ENCODE assay signal across 15 cellular contexts in genomic region chr1:22652881-22653316, GRCh38. TPM values are rescaled to one million over a fixed set of nuclear protein-coding genes. Genes with fewer than 3 reads are reported as not detected.
DNase-seq lines count a peak whose midpoint lies in the region; ATAC-seq and TF ChIP-seq lines count a peak whose summit lies in the region.
"Had no signal": no experiment of that assay in that cellular context is flagged by ENCODE, and none has a peak within 500 bp of the region (broad histone marks: within the 10 kb centered on the region; RNA-seq: fewer than 3 reads in every experiment).

A gene with protein sequence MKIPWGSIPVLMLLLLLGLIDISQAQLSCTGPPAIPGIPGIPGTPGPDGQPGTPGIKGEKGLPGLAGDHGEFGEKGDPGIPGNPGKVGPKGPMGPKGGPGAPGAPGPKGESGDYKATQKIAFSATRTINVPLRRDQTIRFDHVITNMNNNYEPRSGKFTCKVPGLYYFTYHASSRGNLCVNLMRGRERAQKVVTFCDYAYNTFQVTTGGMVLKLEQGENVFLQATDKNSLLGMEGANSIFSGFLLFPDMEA (plus strand): TSS chr1:22653236. CDS start chr1:22659463, 6,227 bp downstream.

- H3K9me3 Mint-ChIP-seq in stimulated activated naive B cell treated with anti-CD40 and anti-IgM and Interleukin-4, amounts not matched to agents 10 μg/mL and 1 μg/mL and 100 μg/mL, for 72 hours = peaks cover 0 to 1% of the 10 kb centered on the region in 2 donors
- H3K9me3 Mint-ChIP-seq in stimulated activated naive CD8-positive, alpha-beta T cell treated with anti-CD3 and anti-CD28 coated beads, Interleukin-15, amount 100 ng/mL, for 72 hours = no peaks in the 10 kb centered on the region
- no peaks in the 10 kb centered on the region for H3K9me3 Mint-ChIP-seq in activated CD4-positive, alpha-beta T cell treated with anti-CD3 and anti-CD28 coated beads, Interleukin-2, amount 10 ng/mL, durations not matched to agents 24 days and 14 days
- H3K9me3 Mint-ChIP-seq: activated CD4-positive, alpha-beta memory T cell treated with anti-CD3 and anti-CD28 coated beads for 36 hours had no signal

- no peaks in the 10 kb centered on the region for H3K36me3 Mint-ChIP-seq in stimulated activated naive B cell treated with anti-CD40 and anti-IgM and Interleukin-4, amounts not matched to agents 10 μg/mL and 1 μg/mL and 100 μg/mL, for 72 hours
- H3K36me3 Mint-ChIP-seq in activated CD4-positive, alpha-beta T cell treated with anti-CD3 and anti-CD28 coated beads, Interleukin-2, amount 10 ng/mL, durations not matched to agents 24 days and 14 days (ENCODE audit: low read depth) = no peaks in the 10 kb centered on the region
- H3K36me3 Mint-ChIP-seq: activated CD4-positive, alpha-beta memory T cell treated with anti-CD3 and anti-CD28 coated beads for 36 hours had no signal

- H3K27ac ChIP-seq in spleen = peak within 1 kb of the TSS in 6 of 8 donors; percentile 51 to 79 (median 71)

- DNase-seq in C1 segment of cervical spinal cord (lab: John Stamatoyannopoulos, UW) (peak in 11 of 14 donors; percentile 9 to 67 (median 46)), Right ventricle myocardium inferior (ENCODE audit: missing footprints) (peak; percentile 78), midbrain (lab: John Stamatoyannopoulos, UW) (peak; percentile 43), spleen (no peak), NOMO-1 (lab: John Stamatoyannopoulos, UW; ENCODE audit: unreplicated experiment in 2 of 2) (no peak)
- DNase-seq in stimulated activated naive B cell treated with anti-CD40 and anti-IgM and Interleukin-4, amounts not matched to agents 10 μg/mL and 1 μg/mL and 100 μg/mL, for 72 hours = no peak
- no peak for DNase-seq in stimulated activated naive CD8-positive, alpha-beta T cell treated with anti-CD3 and anti-CD28 coated beads, Interleukin-15, amount 100 ng/mL, for 72 hours
- no peak for DNase-seq in activated CD4-positive, alpha-beta T cell treated with anti-CD3 and anti-CD28 coated beads, Interleukin-2, amount 10 ng/mL, durations not matched to agents 24 days and 14 days
- DNase-seq: activated CD4-positive, alpha-beta memory T cell treated with anti-CD3 and anti-CD28 coated beads for 36 hours; DMS 273 treated with DMSO at 0.1 percent for 48 hours; NCI-H345; T1000 had no signal

- no peak within 1 kb of the TSS for H3K4me3 Mint-ChIP-seq in stimulated activated naive B cell treated with anti-CD40 and anti-IgM and Interleukin-4, amounts not matched to agents 10 μg/mL and 1 μg/mL and 100 μg/mL, for 72 hours
- H3K4me3 Mint-ChIP-seq in stimulated activated naive CD8-positive, alpha-beta T cell treated with anti-CD3 and anti-CD28 coated beads, Interleukin-15, amount 100 ng/mL, for 72 hours = no peak within 1 kb of the TSS
- no peak within 1 kb of the TSS for H3K4me3 Mint-ChIP-seq in activated CD4-positive, alpha-beta T cell treated with anti-CD3 and anti-CD28 coated beads, Interleukin-2, amount 10 ng/mL, durations not matched to agents 24 days and 14 days
- H3K4me3 Mint-ChIP-seq: activated CD4-positive, alpha-beta memory T cell treated with anti-CD3 and anti-CD28 coated beads for 36 hours had no signal

- no peaks in the 10 kb centered on the region for H3K4me1 Mint-ChIP-seq in stimulated activated naive B cell treated with anti-CD40 and anti-IgM and Interleukin-4, amounts not matched to agents 10 μg/mL and 1 μg/mL and 100 μg/mL, for 72 hours
- H3K4me1 Mint-ChIP-seq in stimulated activated naive CD8-positive, alpha-beta T cell treated with anti-CD3 and anti-CD28 coated beads, Interleukin-15, amount 100 ng/mL, for 72 hours = no peaks in the 10 kb centered on the region
- H3K4me1 Mint-ChIP-seq in activated CD4-positive, alpha-beta T cell treated with anti-CD3 and anti-CD28 coated beads, Interleukin-2, amount 10 ng/mL, durations not matched to agents 24 days and 14 days = no peaks in the 10 kb centered on the region

- peak; percentile 79 for ATAC-seq in Right ventricle myocardium inferior
- ATAC-seq in stimulated activated naive B cell treated with anti-CD40 and anti-IgM and Interleukin-4, amounts not matched to agents 10 μg/mL and 1 μg/mL and 100 μg/mL, for 72 hours (replicated peaks) = no peak
- ATAC-seq in stimulated activated naive CD8-positive, alpha-beta T cell treated with anti-CD3 and anti-CD28 coated beads, Interleukin-15, amount 100 ng/mL, for 72 hours = no peak

- no peaks in the 10 kb centered on the region for H3K4me1 ChIP-seq in spleen

- H3K27me3 Mint-ChIP-seq in stimulated activated naive B cell treated with anti-CD40 and anti-IgM and Interleukin-4, amounts not matched to agents 10 μg/mL and 1 μg/mL and 100 μg/mL, for 72 hours = peaks cover 9 to 21% of the 10 kb centered on the region in 2 donors
- peaks cover 16% of the 10 kb centered on the region for H3K27me3 Mint-ChIP-seq in stimulated activated naive CD8-positive, alpha-beta T cell treated with anti-CD3 and anti-CD28 coated beads, Interleukin-15, amount 100 ng/mL, for 72 hours
- no peaks in the 10 kb centered on the region for H3K27me3 Mint-ChIP-seq in activated CD4-positive, alpha-beta T cell treated with anti-CD3 and anti-CD28 coated beads, Interleukin-2, amount 10 ng/mL, durations not matched to agents 24 days and 14 days

- TF ChIP-seq POLR2A in spleen (IDR thresholded peaks at IDR 0.05) = peak in 2 of 3 donors; percentile 15 to 40

- peaks cover 0 to 29% (median 0%) of the 10 kb centered on the region in 7 donors for H3K27me3 ChIP-seq in spleen (replicated peaks in 1 of 7)

- H3K27ac Mint-ChIP-seq in stimulated activated naive B cell treated with anti-CD40 and anti-IgM and Interleukin-4, amounts not matched to agents 10 μg/mL and 1 μg/mL and 100 μg/mL, for 72 hours = no peak within 1 kb of the TSS
- no peak within 1 kb of the TSS for H3K27ac Mint-ChIP-seq in stimulated activated naive CD8-positive, alpha-beta T cell treated with anti-CD3 and anti-CD28 coated beads, Interleukin-15, amount 100 ng/mL, for 72 hours
- H3K27ac Mint-ChIP-seq in activated CD4-positive, alpha-beta T cell treated with anti-CD3 and anti-CD28 coated beads, Interleukin-2, amount 10 ng/mL, durations not matched to agents 24 days and 14 days = no peak within 1 kb of the TSS
- H3K27ac Mint-ChIP-seq: activated CD4-positive, alpha-beta memory T cell treated with anti-CD3 and anti-CD28 coated beads for 36 hours had no signal

- H3K9me3 ChIP-seq in spleen = no peaks in the 10 kb centered on the region

- peak within 1 kb of the TSS in 7 of 8 donors; percentile 4 to 59 (median 27) for H3K4me3 ChIP-seq in spleen

- H3K36me3 ChIP-seq in spleen = no peaks in the 10 kb centered on the region

- WGBS in spleen, 5 donors = 71 to 83% (median 72%) methylated on average over 13 of the region's 13 CpGs

- intact Hi-C loops in Right ventricle myocardium inferior (cut with DNase I) (no loop called here), spleen (cut with DNase I; ENCODE audit: low total_unique reads) (no loop called here)
- intact Hi-C loops in activated CD4-positive, alpha-beta T cell treated with anti-CD3 and anti-CD28 coated beads, Interleukin-2, amount 10 ng/mL, durations not matched to agents 24 days and 14 days (cut with micrococcal nuclease) = no loop called here

- no peak for TF ChIP-seq CTCF in spleen (IDR thresholded peaks at IDR 0.05 in 8 of 11, conservative IDR thresholded peaks at IDR 0.05 in 3 of 11)

RNA-seq across cellular contexts. Expression of the gene that starts here (rescaled TPM):
- total RNA-seq in Right ventricle myocardium inferior (165 TPM), spleen (1,000 to 10,000 TPM; 1,098 to 3,817 (median 2,128) TPM)
- polyA plus RNA-seq in spleen = 100 to 1,000 TPM; 225 to 496 (median 490) TPM
- not detected in 2 replicates for total RNA-seq in activated CD4-positive, alpha-beta T cell treated with anti-CD3 and anti-CD28 coated beads, Interleukin-2, amount 10 ng/mL, durations not matched to agents 24 days and 14 days
- total RNA-seq: activated CD4-positive, alpha-beta memory T cell treated with anti-CD3 and anti-CD28 coated beads for 36 hours; chondrocyte; M059J; RPMI7951 had no signal

Comparison
In these comparisons a context has a peak if more than half of its experiments do, and no peak if none do; other contexts are left out.
1. RNA of the gene that starts here (total RNA-seq): 1,098 to 3,817 TPM in spleen and 165 TPM in Right ventricle myocardium inferior (single experiment); not detected in activated CD4-positive, alpha-beta T cell treated with anti-CD3 and anti-CD28 coated beads, Interleukin-2, amount 10 ng/mL, durations not matched to agents 24 days and 14 days; every median in the first group is over 100 times any median in the second.
2. DNase-seq: peak in C1 segment of cervical spinal cord (11 of 14), Right ventricle myocardium inferior (single experiment) and midbrain (single experiment); none in spleen (single experiment), stimulated activated naive B cell treated with anti-CD40 and anti-IgM and Interleukin-4, amounts not matched to agents 10 μg/mL and 1 μg/mL and 100 μg/mL, for 72 hours (single experiment), stimulated activated naive CD8-positive, alpha-beta T cell treated with anti-CD3 and anti-CD28 coated beads, Interleukin-15, amount 100 ng/mL, for 72 hours (0 of 2), NOMO-1 (0 of 2) and activated CD4-positive, alpha-beta T cell treated with anti-CD3 and anti-CD28 coated beads, Interleukin-2, amount 10 ng/mL, durations not matched to agents 24 days and 14 days (single experiment).